ENCODE assay signal across 8 cellular contexts in genomic region chr6:89034586-89035251, GRCh38. TPM values are rescaled to one million over a fixed set of nuclear protein-coding genes. Genes with fewer than 3 reads are reported as not detected.
DNase-seq lines count a peak whose midpoint lies in the region; ATAC-seq and TF ChIP-seq lines count a peak whose summit lies in the region.

No MANE protein-coding gene starts in this region.

- ATAC-seq in aorta (ENCODE audit: low FRiP score), result peak; percentile 71
- no peak for ATAC-seq in HG02642 (IDR thresholded peaks at IDR 0.05; ENCODE audit: poor library complexity, unreplicated experiment)

- intact Hi-C loops in aorta (cut with DNase I), result loop anchor here (5.0 to 10.0 kb wide), 3 partner anchors 43 to 50 kb away; no protein-coding TSS in a partner anchor

- 67% methylated on average over 7 of the region's 7 CpGs for WGBS in aorta, 2 donors

- H3K4me1 ChIP-seq in aorta (ENCODE audit: control insufficient read depth in 1 of 2, insufficient read depth in 2 of 2, low read length in 2 of 2), result peaks cover 0 to 6% of the 10 kb centered on the region in 2 donors

- in situ Hi-C loops in GM13977 (cut with MboI; ENCODE audit: low pct_unique_long_range_greater_than_20kb, low sequenced_read_pairs, unreplicated experiment), result no loop called here

- H3K36me3 ChIP-seq in aorta (ENCODE audit: control insufficient read depth in 1 of 2, insufficient read depth in 2 of 2, low read length in 1 of 2), result no peaks in the 10 kb centered on the region

- no peaks in the 10 kb centered on the region for H3K27me3 ChIP-seq in aorta (ENCODE audit: control insufficient read depth in 1 of 2, insufficient read depth in 2 of 2, low read length in 1 of 2)

- DNase-seq in NCI-H748 (lab: John Stamatoyannopoulos, UW; ENCODE audit: unreplicated experiment), result peak; percentile 25
- DNase-seq in NCI-H748 treated with DMSO at 0.1 percent for 48 hours (lab: John Stamatoyannopoulos, UW), result no peak
- DNase-seq in caudate nucleus (lab: John Stamatoyannopoulos, UW), result peak in 3 of 61 donors; percentile 4 to 20 (median 7)
- peak; percentile 23 for DNase-seq in midbrain (lab: John Stamatoyannopoulos, UW)
- peak in 1 of 2 donors; percentile 68 for DNase-seq in aorta
- no peak for DNase-seq in GM13977 (ENCODE audit: low spot score)
- no peak for DNase-seq in dermis blood vessel endothelial cell

- H3K9me3 ChIP-seq in aorta (ENCODE audit: control insufficient read depth, low read length), result no peaks in the 10 kb centered on the region

- H3K4me3 ChIP-seq in aorta (ENCODE audit: low read length in 2 of 2), result no peak overlapping the region

- no peak for TF ChIP-seq CTCF in GM13977 (IDR thresholded peaks at IDR 0.05; ENCODE audit: extremely low read depth, insufficient read depth, missing control alignments)

- H3K27ac ChIP-seq in caudate nucleus (ENCODE audit: low read depth, low read length) (peak overlapping the region; percentile 46), aorta (ENCODE audit: low read depth in 1 of 2, low read length in 2 of 2) (peak overlapping the region in 1 of 2 donors; percentile 82)

RNA-seq across cellular contexts. Expression of gene PNRC1, which starts 45.8 kb away (rescaled TPM):
- total RNA-seq in aorta, result 100 to 1,000 TPM; 280 to 342 TPM
- 100 to 1,000 TPM in 1 of 2 donors, 10 to 100 TPM in 1; 74.9 to 111 TPM for polyA plus RNA-seq in aorta
- 63.8 TPM in 2 replicates for total RNA-seq in dermis blood vessel endothelial cell

Comparison
In these comparisons a context has a peak if more than half of its experiments do, and no peak if none do; other contexts are left out.
1. DNase-seq: peak in NCI-H748 (single experiment) and midbrain (single experiment); none in NCI-H748 treated with DMSO at 0.1 percent for 48 hours (single experiment), GM13977 (single experiment) and dermis blood vessel endothelial cell (single experiment).